17 cellular contexts compared by ENCODE assay signal in genomic region chr9:73180373-73180772, GRCh38. TPM values are rescaled to one million over a fixed set of nuclear protein-coding genes. Genes with fewer than 3 reads are reported as not detected.
A peak's percentile ranks its signal among the peaks of the same experiment; 100 is the strongest.
DNase-seq lines count a peak whose midpoint lies in the region; ATAC-seq and TF ChIP-seq lines count a peak whose summit lies in the region.
"Had no signal": no experiment of that assay in that cellular context is flagged by ENCODE, and none has a peak within 500 bp of the region (broad histone marks: within the 10 kb centered on the region; RNA-seq: fewer than 3 reads in every experiment).

No MANE protein-coding gene starts in this region.

- no peaks in the 10 kb centered on the region for H3K9me3 ChIP-seq in GM23248 (ENCODE audit: low read depth)

- peaks cover 34% of the 10 kb centered on the region for H3K4me1 ChIP-seq in GM23248 (ENCODE audit: insufficient read depth)

- 0 to 3% methylated on average over 1 of the region's 1 CpG for WGBS in GM23248 (ENCODE audit: low coverage in 1 of 2, low lambda C conversion rate in 2 of 2, missing lambda C conversion rate in 2 of 2), 2 experiments

- H3K9me2 ChIP-seq in GM23248 (ENCODE audit: insufficient read depth): no peaks in the 10 kb centered on the region

- no peaks in the 10 kb centered on the region for H4K20me1 ChIP-seq in GM23248 (ENCODE audit: insufficient read depth)

- in situ Hi-C loops in GM23248 (cut with MboI): loop anchor here (25.0 kb wide), 1 partner anchor 1143 kb away; no protein-coding TSS in a partner anchor

- peak; percentile 23 for DNase-seq in AG04449 (ENCODE audit: low read depth, low spot score)
- DNase-seq in GM23248: peak; percentile 83
- peak; percentile 75 for DNase-seq in RPMI7951 (ENCODE audit: low read depth)
- peak; percentile 86 for DNase-seq in fibroblast of the aortic adventitia (ENCODE audit: low read depth)
- DNase-seq in DMS79 (lab: John Stamatoyannopoulos, UW): no peak
- no peak for DNase-seq in NCI-H1105 treated with DMSO at 0.1 percent for 48 hours (lab: John Stamatoyannopoulos, UW)
- DNase-seq in KG1 (lab: John Stamatoyannopoulos, UW): no peak
- DNase-seq: activated T-cell treated with anti-CD3 and anti-CD28 coated beads, Interleukin-2, amount 50 U/mL, for 24 hours; NCI-H345; nucleus accumbens; SHP77 had no signal

- no peak overlapping the region for H2AFZ ChIP-seq in GM23248
- H2AFZ ChIP-seq: GM23338 had no signal

- POLR2A ChIA-PET in AG04449 (lab: Yijun Ruan, JAX): interaction anchor here (0.7 to 1.1 kb wide), 3 partner anchors 10 to 73 kb away, joined by 3 to 4 read pairs (median 4); no protein-coding TSS in a partner anchor

- H3K79me2 ChIP-seq in GM23248 (ENCODE audit: insufficient read depth): no peaks in the 10 kb centered on the region

- H3K27ac ChIP-seq in GM23248: no peak overlapping the region
- H3K27ac ChIP-seq: cardiac muscle cell had no signal

- peak overlapping the region; percentile 43 for H3K4me2 ChIP-seq in GM23248 (ENCODE audit: unreplicated experiment)
- H3K4me2 ChIP-seq: GM23338 had no signal

- no peaks in the 10 kb centered on the region for H3K27me3 ChIP-seq in GM23248 (replicated peaks; ENCODE audit: insufficient read depth)
- H3K27me3 ChIP-seq: cardiac muscle cell had no signal

- peaks cover 16% of the 10 kb centered on the region for H3F3A ChIP-seq in GM23248 (ENCODE audit: insufficient read depth)

- H3K4me3 ChIP-seq in AG04449 (ENCODE audit: low read depth, low read length): no peak overlapping the region
- H3K4me3 ChIP-seq in GM23248: no peak overlapping the region
- no peak overlapping the region for H3K4me3 ChIP-seq in fibroblast of the aortic adventitia (ENCODE audit: low read depth, low read length)
- H3K4me3 ChIP-seq: cardiac muscle cell, GM12878, GM23338 had no signal

- no peaks in the 10 kb centered on the region for H3K36me3 ChIP-seq in GM23248 (ENCODE audit: low read depth)
- H3K36me3 ChIP-seq: cardiac muscle cell had no signal

- TF ChIP-seq CTCF in AG04449 (IDR thresholded peaks at IDR 0.05; ENCODE audit: insufficient read depth, low read length, missing control alignments): no peak
- no peak for TF ChIP-seq CTCF in fibroblast of the aortic adventitia (IDR thresholded peaks at IDR 0.05; ENCODE audit: insufficient read depth, low read length)

- no peak for ATAC-seq in HG03432 (IDR thresholded peaks at IDR 0.05; ENCODE audit: unreplicated experiment)
- ATAC-seq: GM12878, GM23338, left lobe of liver, WTC11 had no signal

- CTCF ChIA-PET in AG04449 (lab: Yijun Ruan, JAX): interaction anchor here (0.9 to 9.0 kb wide), 8 partner anchors 70 to 323 kb away, joined by 3 to 193 read pairs (median 4); no protein-coding TSS in a partner anchor

- H3K9ac ChIP-seq in GM23248: no peak overlapping the region

RNA-seq across cellular contexts. Expression of gene ANXA1, which starts 28.7 kb away (rescaled TPM):
- 986 and 1,002 TPM in 2 replicates for total RNA-seq in GM23248 (2014; rRNA removed; shearing (Covaris generic))
- 1,010 and 1,013 TPM in 2 replicates for polyA plus RNA-seq in GM23248 (2016; fragmentation: Nextera tagmentation; extraction: Ambion mirVana)
- 652 and 737 TPM in 2 replicates for total RNA-seq in RPMI7951 (2014; rRNA removed; shearing (Covaris generic))
- total RNA-seq in fibroblast of the aortic adventitia (ENCODE audit: low replicate concordance): 923 and 1,627 TPM in 2 replicates

Comparison
In these comparisons a context has a peak if more than half of its experiments do, and no peak if none do; other contexts are left out.
1. DNase-seq: peak in AG04449 (single experiment), GM23248 (single experiment), RPMI7951 (single experiment) and fibroblast of the aortic adventitia (single experiment); none in DMS79 (single experiment), NCI-H1105 treated with DMSO at 0.1 percent for 48 hours (single experiment) and KG1 (single experiment).